Comparison of ENCODE assay signal across 19 cellular contexts in the genomic region with DNA sequence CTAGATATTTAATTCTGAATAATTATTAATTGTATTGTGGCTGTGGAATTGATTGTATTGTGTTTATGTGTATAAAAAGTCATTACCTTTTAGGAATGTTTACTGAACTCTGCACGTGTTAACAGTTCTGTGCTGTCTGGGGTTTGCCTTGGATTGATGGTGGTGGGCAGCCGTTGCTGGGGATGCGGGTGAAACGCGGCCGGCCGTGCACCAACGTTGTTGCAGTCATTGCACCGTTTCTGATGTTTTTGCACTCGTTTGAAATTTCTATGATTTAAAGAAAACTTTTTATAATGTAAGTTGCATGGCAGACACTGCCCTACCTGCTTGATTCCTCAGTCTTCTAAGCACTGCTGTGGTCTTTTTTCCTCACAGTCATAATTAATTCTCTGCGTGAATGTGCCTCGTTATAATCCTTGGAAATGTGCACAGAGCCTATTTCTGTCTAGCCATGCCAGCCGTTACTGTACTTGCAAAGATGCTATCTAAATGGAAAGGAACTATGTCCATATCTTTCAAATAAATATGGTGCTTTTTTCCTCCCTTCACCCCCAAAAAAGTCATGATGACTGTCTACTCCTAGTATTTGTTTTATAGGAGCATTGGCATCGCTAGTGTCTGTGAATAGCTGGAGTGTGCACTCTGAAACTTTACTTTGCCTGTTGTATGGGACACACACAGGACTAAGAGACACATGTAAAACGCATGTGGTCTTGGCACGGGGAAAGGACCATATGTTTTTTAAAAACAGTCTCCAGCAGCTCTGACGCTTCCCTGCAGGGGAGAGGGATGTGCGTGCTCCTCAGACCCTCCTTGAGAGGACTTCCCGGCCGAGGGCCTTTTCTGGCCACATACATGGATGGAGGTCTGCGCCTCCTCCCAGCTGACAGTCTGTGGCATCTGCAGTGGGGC.
"Had no signal": no experiment of that assay in that cellular context is flagged by ENCODE, and none has a peak within 500 bp of the region (broad histone marks: within the 10 kb centered on the region; RNA-seq: fewer than 3 reads in every experiment).

No MANE protein-coding gene starts in this region.

- H3K36me3 Mint-ChIP-seq: activated naive CD4-positive, alpha-beta T cell treated with anti-CD3 and anti-CD28 coated beads, Interleukin-2, amount 50 U/mL, for 24 hours; stimulated activated memory B cell treated with anti-CD40 and anti-IgM and Interleukin-4, amounts not matched to agents 10 μg/mL and 1 μg/mL and 100 μg/mL, for 72 hours had no signal

- H3K9ac ChIP-seq: parathyroid adenoma had no signal

- ATAC-seq: sciatic nerve; stimulated activated memory B cell treated with anti-CD40 and anti-IgM and Interleukin-4, amounts not matched to agents 10 μg/mL and 1 μg/mL and 100 μg/mL, for 72 hours; WTC11 had no signal

- H3K79me2 ChIP-seq: parathyroid adenoma had no signal

- H3K9me3 Mint-ChIP-seq: activated naive CD4-positive, alpha-beta T cell treated with anti-CD3 and anti-CD28 coated beads, Interleukin-2, amount 50 U/mL, for 24 hours; stimulated activated memory B cell treated with anti-CD40 and anti-IgM and Interleukin-4, amounts not matched to agents 10 μg/mL and 1 μg/mL and 100 μg/mL, for 72 hours had no signal

- H3K9me3 ChIP-seq: suprapubic skin had no signal

- DNase-seq: activated gamma-delta T cell treated with Interleukin-2 at 50 U/mL for 16 hours; activated T-cell treated with anti-CD3 and anti-CD28 coated beads, Interleukin-2, amount 50 U/mL, for 1 hour; anterior cingulate cortex; caudate nucleus; effector memory CD4-positive, alpha-beta T cell; islet precursor cell; left cardiac atrium; nephron progenitor cell; nucleus accumbens; stomach had no signal

- H3K4me3 Mint-ChIP-seq: activated naive CD4-positive, alpha-beta T cell treated with anti-CD3 and anti-CD28 coated beads, Interleukin-2, amount 50 U/mL, for 24 hours; memory B cell; nephron progenitor cell; stimulated activated memory B cell treated with anti-CD40 and anti-IgM and Interleukin-4, amounts not matched to agents 10 μg/mL and 1 μg/mL and 100 μg/mL, for 72 hours; WTC11 had no signal

- H3K4me3 ChIP-seq: suprapubic skin, tibial nerve had no signal

- H3K27ac Mint-ChIP-seq: activated naive CD4-positive, alpha-beta T cell treated with anti-CD3 and anti-CD28 coated beads, Interleukin-2, amount 50 U/mL, for 24 hours; memory B cell; stimulated activated memory B cell treated with anti-CD40 and anti-IgM and Interleukin-4, amounts not matched to agents 10 μg/mL and 1 μg/mL and 100 μg/mL, for 72 hours; WTC11 had no signal

- H3K27me3 ChIP-seq: brain microvascular endothelial cell had no signal

- H3K36me3 ChIP-seq: brain microvascular endothelial cell, stomach, suprapubic skin, tibial nerve had no signal

- H3K27ac ChIP-seq: brain microvascular endothelial cell, parathyroid adenoma, stomach, suprapubic skin, tibial nerve had no signal

- H3K4me1 Mint-ChIP-seq: stimulated activated memory B cell treated with anti-CD40 and anti-IgM and Interleukin-4, amounts not matched to agents 10 μg/mL and 1 μg/mL and 100 μg/mL, for 72 hours had no signal
